ENCODE assay signal across 18 cellular contexts in genomic region chr10:131109746-131110145, GRCh38.
A peak's percentile ranks its signal among the peaks of the same experiment; 100 is the strongest.
DNase-seq lines count a peak whose midpoint lies in the region; ATAC-seq, FAIRE-seq and TF ChIP-seq lines count a peak whose summit lies in the region.
"Had no signal": no experiment of that assay in that cellular context is flagged by ENCODE, and none has a peak within 500 bp of the region (broad histone marks: within the 10 kb centered on the region; RNA-seq: fewer than 3 reads in every experiment).

No MANE protein-coding gene starts in this region.

- no peaks in the 10 kb centered on the region for H3K27me3 ChIP-seq in parathyroid adenoma (ENCODE audit: control insufficient read depth, insufficient read depth, low read length)
- H3K27me3 ChIP-seq: BLaER1 had no signal

- no peak overlapping the region for H3K9ac ChIP-seq in parathyroid adenoma
- H3K9ac ChIP-seq: BLaER1 had no signal

- TF ChIP-seq CTCF in parathyroid adenoma (IDR thresholded peaks at IDR 0.05): no peak
- TF ChIP-seq CTCF in D721Med (IDR thresholded peaks at IDR 0.05; ENCODE audit: insufficient read depth, missing control alignments): no peak

- H2AFZ ChIP-seq in parathyroid adenoma: peak overlapping the region; percentile 64

- no peaks in the 10 kb centered on the region for H3K36me3 ChIP-seq in parathyroid adenoma (ENCODE audit: control insufficient read depth, insufficient read depth, low read length)

- H3K4me3 ChIP-seq in parathyroid adenoma (ENCODE audit: low read depth, low read length): no peak overlapping the region
- H3K4me3 ChIP-seq: BLaER1, GM12878 had no signal

- FAIRE-seq in D721Med (lab: Jason Lieb, UNC) (no peak), H54 (lab: Jason Lieb, UNC) (no peak)
- FAIRE-seq: GM12878, H1 had no signal

- no peak overlapping the region for H3K4me2 ChIP-seq in parathyroid adenoma (ENCODE audit: low read length)
- H3K4me2 ChIP-seq: BLaER1 had no signal

- DNase-seq in Ammon's horn (ENCODE audit: low spot score) (peak; percentile 60), cerebellum (ENCODE audit: low spot score) (peak; percentile 63), inferior parietal cortex (ENCODE audit: extremely low spot score) (peak; percentile 63), D721Med (ENCODE audit: insufficient read length, low spot score) (no peak), UCSD-AML1 (lab: John Stamatoyannopoulos, UW; ENCODE audit: unreplicated experiment) (no peak), H54 (ENCODE audit: insufficient read length, low spot score) (no peak)
- DNase-seq: Caco-2; CD8-positive, alpha-beta memory T cell; DMS53; HCEC 1CT; HFFc6 had no signal

- no peaks in the 10 kb centered on the region for H3K79me2 ChIP-seq in parathyroid adenoma

- H3K9me3 ChIP-seq in parathyroid adenoma (ENCODE audit: control insufficient read depth, low read length): no peaks in the 10 kb centered on the region

- no peak for TF ChIP-seq POLR2A in H54 (IDR thresholded peaks at IDR 0.05; ENCODE audit: low read depth, low read length)

- ATAC-seq in HG02870 (IDR thresholded peaks at IDR 0.05; ENCODE audit: unreplicated experiment): no peak
- ATAC-seq: GM12878 had no signal

- peak overlapping the region; percentile 76 for H3K27ac ChIP-seq in parathyroid adenoma
- H3K27ac ChIP-seq: 22Rv1, HL-60 had no signal

- peaks cover 5% of the 10 kb centered on the region for H3K4me1 ChIP-seq in parathyroid adenoma
- H3K4me1 ChIP-seq: Caco-2 had no signal

Comparison
In these comparisons a context has a peak if more than half of its experiments do, and no peak if none do; other contexts are left out.
1. DNase-seq: peak in Ammon's horn (single experiment), cerebellum (single experiment) and inferior parietal cortex (single experiment); none in D721Med (single experiment), UCSD-AML1 (single experiment) and H54 (single experiment).